8 cellular contexts compared by ENCODE assay signal in the genomic region with DNA sequence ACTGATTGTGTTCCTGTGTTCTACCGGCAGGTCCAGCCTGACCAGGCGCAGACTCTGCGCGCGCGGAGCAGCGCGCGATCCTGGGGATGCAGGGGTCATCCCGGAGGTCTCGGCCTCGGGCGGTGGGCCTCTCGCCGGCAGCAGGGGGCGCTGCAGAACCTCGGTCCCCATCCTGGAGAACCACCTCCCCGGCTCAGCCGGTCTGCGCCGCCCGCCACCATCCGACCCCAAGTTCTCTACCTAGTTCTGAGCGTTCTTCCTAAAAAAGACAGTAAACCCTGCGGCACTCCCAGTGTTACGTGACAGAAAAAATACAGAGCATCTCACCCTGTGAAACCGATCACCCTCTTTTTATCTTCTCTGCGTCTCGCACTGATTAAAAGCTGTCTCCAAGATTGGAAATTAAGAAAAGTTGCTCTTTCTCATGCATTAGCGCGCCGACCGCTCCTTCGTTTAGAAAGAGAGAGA. TPM values are rescaled to one million over a fixed set of nuclear protein-coding genes. Genes with fewer than 3 reads are reported as not detected.
DNase-seq lines count a peak whose midpoint lies in the region; ATAC-seq and TF ChIP-seq lines count a peak whose summit lies in the region.

No MANE protein-coding gene starts in this region.

- intact Hi-C loops in Right ventricle myocardium superior (cut with DNase I) = no loop called here
- intact Hi-C loops in ovary (cut with DNase I) = no loop called here

- H3K27ac ChIP-seq in BLaER1 (no peak overlapping the region), RWPE2 (ENCODE audit: poor library complexity, severe bottlenecking) (no peak overlapping the region), ovary (no peak overlapping the region), thymus (ENCODE audit: low read depth) (no peak overlapping the region)

- no peak for DNase-seq in RWPE2 (ENCODE audit: low spot score)
- peak; percentile 71 to 77 (median 73) for DNase-seq in activated naive CD4-positive, alpha-beta T cell (lab: John Stamatoyannopoulos, UW)
- DNase-seq in Right ventricle myocardium superior = peak; percentile 87
- peak; percentile 38 to 81 (median 70) for DNase-seq in ovary

- ATAC-seq in GM19035 (IDR thresholded peaks at IDR 0.05; ENCODE audit: unreplicated experiment) = peak; percentile 87
- ATAC-seq in HG03342 (IDR thresholded peaks at IDR 0.05; ENCODE audit: unreplicated experiment) = peak; percentile 89
- ATAC-seq in RWPE2 (ENCODE audit: low read depth) = peak; percentile 67
- ATAC-seq in Right ventricle myocardium superior (ENCODE audit: poor library complexity) = peak; percentile 97

- TF ChIP-seq EP300 in ovary (IDR thresholded peaks at IDR 0.05) = no peak

- peaks cover 66% of the 10 kb centered on the region for H3K27me3 ChIP-seq in BLaER1
- H3K27me3 ChIP-seq in RWPE2 (ENCODE audit: insufficient read depth, poor library complexity, severe bottlenecking) = peaks cover 64% of the 10 kb centered on the region
- H3K27me3 ChIP-seq in ovary = no peaks in the 10 kb centered on the region
- peaks cover 47% of the 10 kb centered on the region for H3K27me3 ChIP-seq in thymus (ENCODE audit: control insufficient read depth, insufficient read depth)

- peak overlapping the region; percentile 99 for H3K4me2 ChIP-seq in BLaER1

- H3K4me3 ChIP-seq in BLaER1 (peak overlapping the region; percentile 73), RWPE2 (ENCODE audit: severe bottlenecking) (peak overlapping the region; percentile 30), ovary (peak overlapping the region; percentile 50), thymus (ENCODE audit: low read length) (peak overlapping the region; percentile 51)

- H3K4me1 ChIP-seq in BLaER1 (peaks cover 14% of the 10 kb centered on the region), RWPE2 (ENCODE audit: insufficient read depth, poor library complexity, severe bottlenecking) (no peaks in the 10 kb centered on the region), ovary (ENCODE audit: insufficient read depth) (peaks cover 1% of the 10 kb centered on the region), thymus (ENCODE audit: control insufficient read depth, insufficient read depth, low read length) (peaks cover 11% of the 10 kb centered on the region)

- 1 to 2% (median 1%) methylated on average over 34 of the region's 34 CpGs for WGBS in ovary, 3 donors
- 2% methylated on average over 34 of the region's 34 CpGs for WGBS in thymus

- H3K9me3 ChIP-seq in BLaER1 (no peaks in the 10 kb centered on the region), RWPE2 (ENCODE audit: severe bottlenecking) (no peaks in the 10 kb centered on the region), ovary (no peaks in the 10 kb centered on the region), thymus (ENCODE audit: control insufficient read depth) (no peaks in the 10 kb centered on the region)

- H3K36me3 ChIP-seq in BLaER1 (no peaks in the 10 kb centered on the region), RWPE2 (ENCODE audit: low read depth) (no peaks in the 10 kb centered on the region), ovary (no peaks in the 10 kb centered on the region), thymus (ENCODE audit: control insufficient read depth, insufficient read depth) (no peaks in the 10 kb centered on the region)

- no peak overlapping the region for H3K9ac ChIP-seq in BLaER1

- TF ChIP-seq CTCF in RWPE2 (IDR thresholded peaks at IDR 0.05; ENCODE audit: poor library complexity, severe bottlenecking) = peak; percentile 67
- TF ChIP-seq CTCF in ovary (IDR thresholded peaks at IDR 0.05) = peak; percentile 35 to 38 (median 38)

- TF ChIP-seq POLR2A in ovary (IDR thresholded peaks at IDR 0.05) = no peak

- peaks cover 18% of the 10 kb centered on the region for H4K20me1 ChIP-seq in BLaER1

RNA-seq across cellular contexts. Expression of a gene that starts 1.6 kb away (rescaled TPM):
- total RNA-seq in Right ventricle myocardium superior (0.13 TPM), ovary (1 to 10 TPM in 1 of 7 donors, under 1 TPM in 6; 0.11 to 1.4 (median 0.25) TPM)
- polyA plus RNA-seq in ovary (under 1 TPM; 0.40 to 0.58 TPM), thymus (0.14 TPM)
